In genomic region chr5:89255845-89256463, GRCh38 we compare ENCODE assay signal across 12 cellular contexts.
DNase-seq lines count a peak whose midpoint lies in the region; ATAC-seq, FAIRE-seq and TF ChIP-seq lines count a peak whose summit lies in the region.
"Had no signal": no experiment of that assay in that cellular context is flagged by ENCODE, and none has a peak within 500 bp of the region (broad histone marks: within the 10 kb centered on the region; RNA-seq: fewer than 3 reads in every experiment).

No MANE protein-coding gene starts in this region.

- no peaks in the 10 kb centered on the region for H3K36me3 ChIP-seq in keratinocyte (ENCODE audit: control insufficient read depth in 2 of 2, extremely low read depth in 1 of 2, insufficient read depth in 2 of 2, low read length in 2 of 2)

- no peaks in the 10 kb centered on the region for H3K36me3 Mint-ChIP-seq in stimulated activated effector memory CD8-positive, alpha-beta T cell treated with anti-CD3 and anti-CD28 coated beads, Interleukin-12 subunit alpha, Interleukin-12 subunit beta, amount 100 ng/mL, for 72 hours

- H3K9ac ChIP-seq in keratinocyte (ENCODE audit: control insufficient read depth, extremely low read depth, insufficient read depth, low read length): no peak overlapping the region

- DNase-seq in Daoy (ENCODE audit: low read depth): peak; percentile 69
- DNase-seq in LHCN-M2 (ENCODE audit: low read depth): peak; percentile 80
- peak; percentile 66 for DNase-seq in amniotic epithelial cell (ENCODE audit: low read depth)
- peak; percentile 48 for DNase-seq in keratinocyte (ENCODE audit: low read depth, low spot score)
- DNase-seq in globus pallidus (ENCODE audit: low spot score): no peak
- DNase-seq in posterior cingulate gyrus: no peak
- DNase-seq in GM10248 (ENCODE audit: extremely low spot score): no peak
- DNase-seq in stimulated activated effector memory CD8-positive, alpha-beta T cell treated with anti-CD3 and anti-CD28 coated beads, Interleukin-12 subunit alpha, Interleukin-12 subunit beta, amount 100 ng/mL, for 72 hours (ENCODE audit: low spot score in 2 of 2): no peak
- DNase-seq: activated effector memory CD4-positive, alpha-beta T cell treated with Interleukin-2 at 50 U/mL for 16 hours; nephron progenitor cell; T-helper 1 cell had no signal

- no peaks in the 10 kb centered on the region for H3K4me1 ChIP-seq in keratinocyte (ENCODE audit: control insufficient read depth, extremely low read depth, insufficient read depth, low read length)

- no peaks in the 10 kb centered on the region for H4K20me1 ChIP-seq in keratinocyte (ENCODE audit: control insufficient read depth, extremely low read depth, insufficient read depth, low read length)

- no peak for TF ChIP-seq CTCF in keratinocyte (optimal IDR thresholded peaks at IDR 0.05 in 1 of 3, IDR thresholded peaks at IDR 0.05 in 1 of 3, conservative IDR thresholded peaks at IDR 0.05 in 1 of 3; ENCODE audit: extremely low read depth in 1 of 3, insufficient read depth in 2 of 3, low read length in 3 of 3)
- no peak for TF ChIP-seq CTCF in GM10248 (IDR thresholded peaks at IDR 0.05; ENCODE audit: control extremely low read depth, extremely low read depth, low read depth, missing control alignments)

- no peak overlapping the region for H3K4me3 Mint-ChIP-seq in stimulated activated effector memory CD8-positive, alpha-beta T cell treated with anti-CD3 and anti-CD28 coated beads, Interleukin-12 subunit alpha, Interleukin-12 subunit beta, amount 100 ng/mL, for 72 hours
- H3K4me3 Mint-ChIP-seq: nephron progenitor cell had no signal

- no peaks in the 10 kb centered on the region for H3K27me3 ChIP-seq in keratinocyte (ENCODE audit: control insufficient read depth, extremely low read depth, insufficient read depth, low read length)

- POLR2A ChIA-PET in GM10248 (lab: Yijun Ruan, JAX): no interaction called here

- H3K4me1 Mint-ChIP-seq in stimulated activated effector memory CD8-positive, alpha-beta T cell treated with anti-CD3 and anti-CD28 coated beads, Interleukin-12 subunit alpha, Interleukin-12 subunit beta, amount 100 ng/mL, for 72 hours: no peaks in the 10 kb centered on the region
- H3K4me1 Mint-ChIP-seq: nephron progenitor cell had no signal

- H2AFZ ChIP-seq in keratinocyte (ENCODE audit: control insufficient read depth, low read length): no peak overlapping the region

- no peaks in the 10 kb centered on the region for H3K9me1 ChIP-seq in keratinocyte (ENCODE audit: control insufficient read depth, extremely low read depth, insufficient read depth, low read length)

- CTCF ChIA-PET in GM10248 (lab: Yijun Ruan, JAX): interaction anchor here (1.1 kb wide), 1 partner anchor 22 kb away, joined by 3 read pairs; no protein-coding TSS in a partner anchor

- no peak overlapping the region for H3K27ac ChIP-seq in keratinocyte (ENCODE audit: control insufficient read depth, insufficient read depth, low read length)

- dilution Hi-C loops in keratinocyte (cut with MboI; ENCODE audit: extremely low pct_ligation_motif_present, low sequenced_read_pairs): no loop called here

- intact Hi-C loops in posterior cingulate gyrus (cut with DNase I): no loop called here

- FAIRE-seq in keratinocyte (lab: Jason Lieb, UNC): no peak

- H3K79me2 ChIP-seq in keratinocyte (ENCODE audit: control insufficient read depth, insufficient read depth, low read length): no peaks in the 10 kb centered on the region

- no peak overlapping the region for H3K4me2 ChIP-seq in keratinocyte (ENCODE audit: control insufficient read depth, extremely low read depth, insufficient read depth, low read depth, low read length)

- H3K9me3 Mint-ChIP-seq in stimulated activated effector memory CD8-positive, alpha-beta T cell treated with anti-CD3 and anti-CD28 coated beads, Interleukin-12 subunit alpha, Interleukin-12 subunit beta, amount 100 ng/mL, for 72 hours: peaks cover 9% of the 10 kb centered on the region
- H3K9me3 Mint-ChIP-seq: nephron progenitor cell had no signal

- no peaks in the 10 kb centered on the region for H3K9me3 ChIP-seq in keratinocyte (ENCODE audit: control insufficient read depth, low read depth, low read length)

- no peak overlapping the region for H3K4me3 ChIP-seq in keratinocyte (ENCODE audit: control insufficient read depth in 2 of 3, extremely low read depth in 1 of 3, insufficient read depth in 2 of 3, low read depth in 1 of 3, low read length in 3 of 3)

- ATAC-seq in stimulated activated effector memory CD8-positive, alpha-beta T cell treated with anti-CD3 and anti-CD28 coated beads, Interleukin-12 subunit alpha, Interleukin-12 subunit beta, amount 100 ng/mL, for 72 hours: no peak
- ATAC-seq: esophagus mucosa had no signal

- no peak overlapping the region for H3K27ac Mint-ChIP-seq in stimulated activated effector memory CD8-positive, alpha-beta T cell treated with anti-CD3 and anti-CD28 coated beads, Interleukin-12 subunit alpha, Interleukin-12 subunit beta, amount 100 ng/mL, for 72 hours
- H3K27ac Mint-ChIP-seq: nephron progenitor cell had no signal

Comparison
In these comparisons a context has a peak if more than half of its experiments do, and no peak if none do; other contexts are left out.
1. DNase-seq: peak in Daoy (single experiment), LHCN-M2 (single experiment), amniotic epithelial cell (single experiment) and keratinocyte (single experiment); none in globus pallidus (single experiment), posterior cingulate gyrus (0 of 10), GM10248 (single experiment) and stimulated activated effector memory CD8-positive, alpha-beta T cell treated with anti-CD3 and anti-CD28 coated beads, Interleukin-12 subunit alpha, Interleukin-12 subunit beta, amount 100 ng/mL, for 72 hours (0 of 2).